ENCODE assay signal across 8 cellular contexts in the genomic region with DNA sequence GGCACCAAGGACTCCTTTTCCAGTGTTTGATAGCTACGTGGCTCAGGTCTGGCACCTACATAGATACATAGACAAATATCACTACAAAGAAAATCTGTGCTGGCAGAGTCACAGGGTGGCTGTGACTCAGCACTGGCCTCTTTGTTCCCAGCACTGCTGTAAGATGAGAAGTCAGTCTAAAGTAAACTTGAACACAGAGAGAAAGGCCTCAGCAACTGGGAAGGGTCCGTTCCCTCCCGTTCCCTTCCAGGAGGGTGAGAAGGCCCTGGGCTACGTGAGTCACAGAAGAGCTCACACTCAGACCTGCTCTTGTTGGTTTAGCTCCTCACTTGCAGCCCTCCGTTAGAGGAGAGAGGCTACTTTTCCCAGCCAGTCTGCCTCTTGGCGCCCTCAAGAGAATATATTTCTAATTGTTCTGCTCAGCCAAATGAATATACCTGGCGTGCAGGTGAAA. TPM values are rescaled to one million over a fixed set of nuclear protein-coding genes. Genes with fewer than 3 reads are reported as not detected.
DNase-seq lines count a peak whose midpoint lies in the region; ATAC-seq and TF ChIP-seq lines count a peak whose summit lies in the region.

No MANE protein-coding gene starts in this region.

- H3K9me3 ChIP-seq in SJSA1 (replicated peaks): no peaks in the 10 kb centered on the region
- H3K9me3 ChIP-seq in gastrocnemius medialis: no peaks in the 10 kb centered on the region

- H3K36me3 ChIP-seq in SJSA1 (peaks cover 85% of the 10 kb centered on the region), gastrocnemius medialis (peaks cover 0 to 29% of the 10 kb centered on the region in 2 donors)

- intact Hi-C loops in Right ventricle myocardium inferior (cut with DNase I): no loop called here
- intact Hi-C loops in cardiac septum (cut with DNase I): loop anchor here (5.0 kb wide), 1 partner anchor 53 kb away; no protein-coding TSS in a partner anchor
- intact Hi-C loops in Right ventricle myocardium superior (cut with DNase I): no loop called here
- intact Hi-C loops in gastrocnemius medialis (cut with DNase I; ENCODE audit: low total_unique reads): loop anchor here (2.0 kb wide), 1 partner anchor 22 kb away; a partner anchor contains a TSS

- H3K4me1 ChIP-seq in SJSA1 (replicated peaks) (peaks cover 97% of the 10 kb centered on the region), gastrocnemius medialis (peaks cover 93 to 99% of the 10 kb centered on the region in 2 donors)

- H3K27me3 ChIP-seq in SJSA1 (replicated peaks): no peaks in the 10 kb centered on the region
- no peaks in the 10 kb centered on the region for H3K27me3 ChIP-seq in gastrocnemius medialis

- no peak overlapping the region for H3K4me3 ChIP-seq in SJSA1
- H3K4me3 ChIP-seq in gastrocnemius medialis: peak overlapping the region in 1 of 4 donors; percentile 1

- no peak for TF ChIP-seq CTCF in gastrocnemius medialis (IDR thresholded peaks at IDR 0.05 in 4 of 5, conservative IDR thresholded peaks at IDR 0.05 in 1 of 5)

- H3K27ac ChIP-seq in SJSA1 (peak overlapping the region; percentile 96), gastrocnemius medialis (peak overlapping the region; percentile 82 to 89 (median 88))

- DNase-seq in Right ventricle myocardium inferior (ENCODE audit: missing footprints): no peak
- DNase-seq in cardiac septum (ENCODE audit: low spot score): no peak
- DNase-seq in SJSA1 (ENCODE audit: low read depth in 1 of 2, low spot score in 2 of 2): peak; percentile 96 to 98
- peak; percentile 45 for DNase-seq in Right ventricle myocardium superior
- DNase-seq in gastrocnemius medialis: peak; percentile 77 to 87
- DNase-seq in HuH-7.5 (ENCODE audit: low spot score): no peak

- peak; percentile 65 for ATAC-seq in Right ventricle myocardium inferior
- peak; percentile 72 for ATAC-seq in Right ventricle myocardium superior (ENCODE audit: poor library complexity)
- ATAC-seq in gastrocnemius medialis: peak; percentile 83 to 86
- no peak for ATAC-seq in GM19324 (IDR thresholded peaks at IDR 0.05; ENCODE audit: low FRiP score, unreplicated experiment)
- ATAC-seq in HG03520 (IDR thresholded peaks at IDR 0.05; ENCODE audit: unreplicated experiment): no peak

- in situ Hi-C loops in gastrocnemius medialis (cut with MboI; ENCODE audit: low sequenced_read_pairs in 4 of 4): no loop called here

- TF ChIP-seq POLR2A in gastrocnemius medialis (IDR thresholded peaks at IDR 0.05): peak; percentile 42 to 48

RNA-seq across cellular contexts. Expression of a gene that starts 23.1 kb away (rescaled TPM):
- 212 TPM for total RNA-seq in Right ventricle myocardium inferior
- 177 TPM for total RNA-seq in cardiac septum
- total RNA-seq in SJSA1 (2014; rRNA removed; shearing (Covaris generic)): 3,394 and 3,434 TPM in 2 replicates
- 157 TPM for total RNA-seq in Right ventricle myocardium superior
- total RNA-seq in gastrocnemius medialis: 100 to 1,000 TPM; 266 to 386 (median 323) TPM

Comparison
In these comparisons a context has a peak if more than half of its experiments do, and no peak if none do; other contexts are left out.
1. DNase-seq: peak in SJSA1 (2 of 2), Right ventricle myocardium superior (single experiment) and gastrocnemius medialis (2 of 2); none in Right ventricle myocardium inferior (single experiment), cardiac septum (single experiment) and HuH-7.5 (single experiment).
2. intact Hi-C loops: an anchor here in cardiac septum (5.0 kb wide) and gastrocnemius medialis (2.0 kb wide); none called in Right ventricle myocardium inferior and Right ventricle myocardium superior.
3. ATAC-seq: peak in Right ventricle myocardium inferior (single experiment), Right ventricle myocardium superior (single experiment) and gastrocnemius medialis (2 of 2); none in GM19324 (single experiment) and HG03520 (single experiment).